ENCODE assay signal across 16 cellular contexts in genomic region chr2:48728295-48728694, GRCh38. TPM values are rescaled to one million over a fixed set of nuclear protein-coding genes. Genes with fewer than 3 reads are reported as not detected.
DNase-seq lines count a peak whose midpoint lies in the region; ATAC-seq and TF ChIP-seq lines count a peak whose summit lies in the region.
"Had no signal": no experiment of that assay in that cellular context is flagged by ENCODE, and none has a peak within 500 bp of the region (broad histone marks: within the 10 kb centered on the region; RNA-seq: fewer than 3 reads in every experiment).

No MANE protein-coding gene starts in this region.

- peak overlapping the region; percentile 57; the same call in 1 of the 2 replicates for H3K18ac ChIP-seq in IMR-90 (ENCODE audit: low read depth, low read length)

- no TSS peak for BruUV-seq in IMR-90 (replicated peaks; lab: Mats Ljungman, UMichigan)

- TF ChIP-seq POLR2A in IMR-90 (IDR thresholded peaks at IDR 0.05; ENCODE audit: low read depth, low read length) = no peak
- no peak for TF ChIP-seq POLR2A in esophagus muscularis mucosa (IDR thresholded peaks at IDR 0.05; ENCODE audit: low read depth)

- no CpG with 5 or more reads among the region's 2 CpGs for WGBS in IMR-90 (ENCODE audit: extremely low coverage in 2 of 2, insufficient read length in 1 of 2), 2 experiments
- WGBS in esophagus muscularis mucosa = 67% methylated on average over 2 of the region's 2 CpGs

- H3K4ac ChIP-seq in IMR-90 (ENCODE audit: low read depth, low read length) = no peak overlapping the region

- TF ChIP-seq CTCF in IMR-90 (conservative IDR thresholded peaks at IDR 0.05; ENCODE audit: low read depth, low read length) (no peak), esophagus muscularis mucosa (IDR thresholded peaks at IDR 0.05) (no peak), osteocyte (IDR thresholded peaks at IDR 0.05) (no peak)

- no peak overlapping the region for H3K27ac ChIP-seq in IMR-90 (ENCODE audit: insufficient read depth, low read length)
- peak overlapping the region; percentile 40 to 71 (median 67) for H3K27ac ChIP-seq in esophagus muscularis mucosa (replicated peaks in 1 of 4)
- H3K27ac ChIP-seq: BLaER1 treated with 17β-estradiol and CSF1 and Interleukin-3, amounts not matched to agents 10 nM and 100 nM had no signal

- 0 out of 2 replicates have a peak overlapping the region, but pooled peaks have one; percentile 3 for H2AK5ac ChIP-seq in IMR-90 (ENCODE audit: low read depth, low read length)

- H3K27ac Mint-ChIP-seq in osteocyte (ENCODE audit: unreplicated experiment) = peak overlapping the region; percentile 50
- H3K27ac Mint-ChIP-seq: CD4-positive, CD25-positive, alpha-beta regulatory T cell; H9 had no signal

- no peak overlapping the region for H2BK5ac ChIP-seq in IMR-90 (ENCODE audit: low read depth, low read length, poor library complexity, severe bottlenecking)

- DNase-seq in Right ventricle myocardium superior (no peak), cardiac septum (ENCODE audit: low spot score) (no peak), IMR-90 (no peak), esophagus muscularis mucosa (ENCODE audit: extremely low spot score) (no peak), osteocyte (ENCODE audit: extremely low spot score, unreplicated experiment) (no peak), NCI-H146 (lab: John Stamatoyannopoulos, UW) (no peak), NCI-H446 treated with DMSO at 0.1 percent for 48 hours (lab: John Stamatoyannopoulos, UW) (no peak)
- no peak for DNase-seq in activated CD4-positive, alpha-beta T cell treated with anti-CD3 and anti-CD28 coated beads for 4 hours
- DNase-seq: ACHN; CD4-positive, CD25-positive, alpha-beta regulatory T cell; GOT3; H9 had no signal

- no peak overlapping the region for H2AK9ac ChIP-seq in IMR-90 (replicated peaks; ENCODE audit: low read depth, low read length, poor library complexity)

- H3K27me3 ChIP-seq in IMR-90 (ENCODE audit: control insufficient read depth, insufficient read depth, low read length) (no peaks in the 10 kb centered on the region), esophagus muscularis mucosa (no peaks in the 10 kb centered on the region)
- H3K27me3 ChIP-seq: BLaER1 treated with 17β-estradiol and CSF1 and Interleukin-3, amounts not matched to agents 10 nM and 100 nM had no signal

- no peak overlapping the region for H3K23ac ChIP-seq in IMR-90 (ENCODE audit: low read depth, low read length)

- H3K9me3 ChIP-seq in IMR-90 (ENCODE audit: control insufficient read depth, insufficient read depth, low read length) (no peaks in the 10 kb centered on the region), esophagus muscularis mucosa (no peaks in the 10 kb centered on the region)
- H3K9me3 ChIP-seq: BLaER1 treated with 17β-estradiol and CSF1 and Interleukin-3, amounts not matched to agents 10 nM and 100 nM had no signal

- H3K4me1 ChIP-seq in IMR-90 (ENCODE audit: control insufficient read depth, insufficient read depth, low read length) = peaks cover 10% of the 10 kb centered on the region
- H3K4me1 ChIP-seq in esophagus muscularis mucosa = peaks cover 15 to 51% (median 43%) of the 10 kb centered on the region in 4 donors

- CTCF ChIA-PET in IMR-90 (lab: Yijun Ruan, JAX) = interaction anchor here (1.4 to 1.6 kb wide), 2 partner anchors 128 to 137 kb away, joined by 3 to 4 read pairs; no protein-coding TSS in a partner anchor

- H3K4me1 Mint-ChIP-seq in osteocyte (ENCODE audit: unreplicated experiment) = peaks cover 30% of the 10 kb centered on the region
- H3K4me1 Mint-ChIP-seq: CD4-positive, CD25-positive, alpha-beta regulatory T cell had no signal

- H2BK20ac ChIP-seq in IMR-90 (ENCODE audit: low read depth, low read length) = peak overlapping the region; percentile 21; the same call in 1 of the 2 replicates

- no peaks in the 10 kb centered on the region for H3K79me1 ChIP-seq in IMR-90 (ENCODE audit: low read depth in 1 of 2, low read length in 2 of 2)

- no peaks in the 10 kb centered on the region for H3K36me3 Mint-ChIP-seq in osteocyte (ENCODE audit: unreplicated experiment)
- H3K36me3 Mint-ChIP-seq: CD4-positive, CD25-positive, alpha-beta regulatory T cell had no signal

- peak overlapping the region; percentile 30 for H4K5ac ChIP-seq in IMR-90 (ENCODE audit: low read depth, low read length)

- no peak overlapping the region for H2AFZ ChIP-seq in IMR-90 (replicated peaks; ENCODE audit: low read length, poor library complexity)

- 0 out of 2 replicates have a peak overlapping the region, but pooled peaks have one; percentile 13 for H2BK120ac ChIP-seq in IMR-90 (ENCODE audit: low read depth, low read length)

- no peak for TF ChIP-seq EP300 in esophagus muscularis mucosa (IDR thresholded peaks at IDR 0.05)

- no peak overlapping the region for H3K56ac ChIP-seq in IMR-90 (ENCODE audit: extremely low read depth, insufficient read depth, low read length)

- dilution Hi-C loops in IMR-90 (cut with HindIII; ENCODE audit: low sequenced_read_pairs, unreplicated experiment) = no loop called here

- no peaks in the 10 kb centered on the region for H4K20me1 ChIP-seq in IMR-90 (ENCODE audit: insufficient read depth, low read length)
- H4K20me1 ChIP-seq: BLaER1 treated with 17β-estradiol and CSF1 and Interleukin-3, amounts not matched to agents 10 nM and 100 nM had no signal

- H3K4me3 ChIP-seq in IMR-90 (ENCODE audit: insufficient read depth, low read depth, low read length) (no peak overlapping the region), esophagus muscularis mucosa (no peak overlapping the region)
- H3K4me3 ChIP-seq: BLaER1 treated with 17β-estradiol and CSF1 and Interleukin-3, amounts not matched to agents 10 nM and 100 nM; GM12878 had no signal

- TF ChIP-seq RAD21 in IMR-90 (IDR thresholded peaks at IDR 0.05; ENCODE audit: low read length) = no peak

- no peak overlapping the region for H4K8ac ChIP-seq in IMR-90 (ENCODE audit: low read depth in 2 of 2, low read length in 2 of 2)

- H3K14ac ChIP-seq in IMR-90 (replicated peaks; ENCODE audit: low read depth, low read length) = no peak overlapping the region

- peaks cover 4% of the 10 kb centered on the region for H3K27me3 Mint-ChIP-seq in osteocyte (ENCODE audit: unreplicated experiment)

- H3K36me3 ChIP-seq in IMR-90 (ENCODE audit: control insufficient read depth, insufficient read depth, low read length) (no peaks in the 10 kb centered on the region), esophagus muscularis mucosa (no peaks in the 10 kb centered on the region)
- H3K36me3 ChIP-seq: BLaER1 treated with 17β-estradiol and CSF1 and Interleukin-3, amounts not matched to agents 10 nM and 100 nM had no signal

- no peaks in the 10 kb centered on the region for H3K9me3 Mint-ChIP-seq in osteocyte (ENCODE audit: unreplicated experiment)
- H3K9me3 Mint-ChIP-seq: H9 had no signal

- no peak overlapping the region for H3K9ac ChIP-seq in IMR-90 (ENCODE audit: low read depth, low read length)
- H3K9ac ChIP-seq: BLaER1 treated with 17β-estradiol and CSF1 and Interleukin-3, amounts not matched to agents 10 nM and 100 nM had no signal

- intact Hi-C loops in Right ventricle myocardium superior (cut with DNase I) (no loop called here), cardiac septum (cut with DNase I) (loop anchor here (5.0 kb wide), 1 partner anchor 126 kb away; no protein-coding TSS in a partner anchor), IMR-90 (cut with micrococcal nuclease) (loop anchor here (10.0 kb wide), 1 partner anchor 517 kb away; no protein-coding TSS in a partner anchor), esophagus muscularis mucosa (cut with DNase I) (no loop called here)

- POLR2A ChIA-PET in IMR-90 (lab: Charles Lee; ENCODE audit: unreplicated experiment) = no interaction called here

- ATAC-seq in Right ventricle myocardium superior (ENCODE audit: poor library complexity) = peak; percentile 85
- no peak for ATAC-seq in IMR-90 (ENCODE audit: low read depth)

- H3K4me2 ChIP-seq in IMR-90 (ENCODE audit: low read depth, low read length) = no peak overlapping the region
- H3K4me2 ChIP-seq: BLaER1 treated with 17β-estradiol and CSF1 and Interleukin-3, amounts not matched to agents 10 nM and 100 nM had no signal

- no peak overlapping the region; the same call in 2 of the 3 replicates for H2BK15ac ChIP-seq in IMR-90 (ENCODE audit: low read depth, low read length)

- H3K4me3 Mint-ChIP-seq in osteocyte (ENCODE audit: unreplicated experiment) = no peak overlapping the region
- H3K4me3 Mint-ChIP-seq: CD4-positive, CD25-positive, alpha-beta regulatory T cell; H9 had no signal

- in situ Hi-C loops in IMR-90 (cut with MboI; ENCODE audit: low sequenced_read_pairs) = no loop called here

- no peaks in the 10 kb centered on the region for H3K9me1 ChIP-seq in IMR-90 (ENCODE audit: insufficient read depth, low read length)

- H4K91ac ChIP-seq in IMR-90 (ENCODE audit: insufficient read depth, low read depth, low read length) = no peak overlapping the region

TF ChIP-seq in IMR-90, 13 proteins besides CTCF, POLR2A, EP300 and RAD21 (continues in another document):
- TF ChIP-seq FOS (IDR thresholded peaks at IDR 0.05; ENCODE audit: low read depth, low read length) = no peak
- no peak for TF ChIP-seq MAFK (IDR thresholded peaks at IDR 0.05; ENCODE audit: low read depth, low read length)
- no peak for TF ChIP-seq BHLHE40 (IDR thresholded peaks at IDR 0.05; ENCODE audit: low read depth, low read length)
- TF ChIP-seq RCOR1 (IDR thresholded peaks at IDR 0.05; ENCODE audit: insufficient replicate concordance, low read length) = no peak
- no peak for TF ChIP-seq NFE2L2 (IDR thresholded peaks at IDR 0.05; ENCODE audit: low read depth, low read length)
- TF ChIP-seq MAZ (IDR thresholded peaks at IDR 0.05; ENCODE audit: borderline replicate concordance, low read depth, low read length) = no peak
- no peak for TF ChIP-seq RFX5 (IDR thresholded peaks at IDR 0.05; ENCODE audit: low read depth, low read length)
- no peak for TF ChIP-seq MXI1 (IDR thresholded peaks at IDR 0.05; ENCODE audit: borderline replicate concordance, low read depth, low read length)
- no peak for TF ChIP-seq ELK1 (IDR thresholded peaks at IDR 0.05; ENCODE audit: borderline replicate concordance, low read depth, low read length)

RNA-seq across cellular contexts. Expression of gene LHCGR, which starts 27.2 kb away (rescaled TPM):
- total RNA-seq in Right ventricle myocardium superior (not detected), cardiac septum (0.24 TPM), IMR-90 (2012; rRNA removed) (under 0.01 and 0.18 TPM in 2 replicates), esophagus muscularis mucosa (1 to 10 TPM in 3 of 4 donors, under 1 TPM in 1; 0.65 to 4.6 (median 2.8) TPM), osteocyte (not detected in 2 replicates)
- 0.03 and 0.10 TPM in 2 replicates for polyA plus RNA-seq in IMR-90 (2012; rRNA removed)
- polyA plus RNA-seq in IMR-90 (2012; cell fraction: cytosol; rRNA removed) = 0.01 TPM in 1 of 2 replicates, not detected in the other
- 0.45 and 0.62 TPM in 2 replicates for polyA plus RNA-seq in IMR-90 (2012; cell fraction: nucleus; rRNA removed; ENCODE audit: low replicate concordance)
- total RNA-seq: A172; CD4-positive, CD25-positive, alpha-beta regulatory T cell; Daoy had no signal
- polyA plus RNA-seq: CD4-positive, CD25-positive, alpha-beta regulatory T cell had no signal

Comparison
In these comparisons a context has a peak if more than half of its experiments do, and no peak if none do; other contexts are left out.
1. intact Hi-C loops: an anchor here in cardiac septum (5.0 kb wide) and IMR-90 (10.0 kb wide); none called in Right ventricle myocardium superior and esophagus muscularis mucosa.